Comparison of ENCODE assay signal across 22 cellular contexts in the genomic region with DNA sequence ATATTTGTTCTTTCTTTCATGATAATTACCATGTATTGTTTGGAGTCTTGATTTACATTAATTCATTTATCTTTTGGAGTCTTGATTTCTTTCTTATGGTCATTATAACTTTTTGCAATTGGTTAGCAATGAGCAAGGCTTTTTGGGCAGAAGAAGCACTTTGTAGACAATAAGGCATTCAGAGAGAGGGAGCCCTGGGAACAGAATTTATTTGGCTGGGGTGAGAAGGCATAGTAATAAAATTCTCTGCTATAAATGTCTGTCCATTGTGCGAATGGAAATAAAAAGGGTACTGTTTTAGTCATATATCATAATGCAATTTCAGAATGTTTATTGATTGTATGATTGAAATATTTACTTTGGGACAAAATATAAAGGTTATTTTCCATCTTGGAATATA.
DNase-seq lines count a peak whose midpoint lies in the region; ATAC-seq and TF ChIP-seq lines count a peak whose summit lies in the region.
"Had no signal": no experiment of that assay in that cellular context is flagged by ENCODE, and none has a peak within 500 bp of the region (broad histone marks: within the 10 kb centered on the region; RNA-seq: fewer than 3 reads in every experiment).

No MANE protein-coding gene starts in this region.

- H3K27me3 ChIP-seq in endodermal cell (ENCODE audit: control insufficient read depth, insufficient read depth, low read length, poor library complexity, severe bottlenecking) = no peaks in the 10 kb centered on the region
- H3K27me3 ChIP-seq: BLaER1 treated with 17β-estradiol and CSF1 and Interleukin-3, amounts not matched to agents 10 nM and 100 nM had no signal

- peaks cover 9% of the 10 kb centered on the region for H3K9me3 ChIP-seq in endodermal cell (ENCODE audit: control insufficient read depth, low read length)
- H3K9me3 ChIP-seq: A549; BLaER1 treated with 17β-estradiol and CSF1 and Interleukin-3, amounts not matched to agents 10 nM and 100 nM had no signal

- WGBS in endodermal cell (ENCODE audit: insufficient coverage in 1 of 2, insufficient read length in 1 of 2), 2 experiments = 100% methylated on average over 1 of the region's 1 CpG; no CpG with 5 or more reads in 1 of the 2 experiments

- no peak overlapping the region for H3K27ac ChIP-seq in endodermal cell (ENCODE audit: low read depth, low read length)
- H3K27ac ChIP-seq: 22Rv1; A549; BLaER1 treated with 17β-estradiol and CSF1 and Interleukin-3, amounts not matched to agents 10 nM and 100 nM; C4-2B had no signal

- H3K4me1 ChIP-seq in endodermal cell (ENCODE audit: control insufficient read depth, insufficient read depth, low read length) = peaks cover 10% of the 10 kb centered on the region
- H3K4me1 ChIP-seq: A549; BLaER1 treated with 17β-estradiol and CSF1 and Interleukin-3, amounts not matched to agents 10 nM and 100 nM had no signal

- H3K4me3 Mint-ChIP-seq in endodermal cell = no peak overlapping the region
- H3K4me3 Mint-ChIP-seq in activated naive CD4-positive, alpha-beta T cell treated with anti-CD3 and anti-CD28 coated beads, Interleukin-2, amount 10 ng/mL, durations not matched to agents 7 days and 5 days = no peak overlapping the region
- H3K4me3 Mint-ChIP-seq: B cell; CD4-positive, alpha-beta T cell; CD8-positive, alpha-beta T cell had no signal

- no peaks in the 10 kb centered on the region for H3K9me3 Mint-ChIP-seq in endodermal cell
- no peaks in the 10 kb centered on the region for H3K9me3 Mint-ChIP-seq in activated naive CD4-positive, alpha-beta T cell treated with anti-CD3 and anti-CD28 coated beads, Interleukin-2, amount 10 ng/mL, durations not matched to agents 7 days and 5 days
- H3K9me3 Mint-ChIP-seq: CD8-positive, alpha-beta T cell had no signal

- CTCF ChIA-PET in activated naive CD4-positive, alpha-beta T cell treated with anti-CD3 and anti-CD28 coated beads, Interleukin-2, amount 10 ng/mL, durations not matched to agents 7 days and 5 days (lab: Charles Lee) = no interaction called here

- TF ChIP-seq CTCF in endodermal cell (conservative IDR thresholded peaks at IDR 0.05) = no peak

- no peak overlapping the region for H3K27ac Mint-ChIP-seq in endodermal cell
- H3K27ac Mint-ChIP-seq in activated naive CD4-positive, alpha-beta T cell treated with anti-CD3 and anti-CD28 coated beads, Interleukin-2, amount 10 ng/mL, durations not matched to agents 7 days and 5 days = no peak overlapping the region
- H3K27ac Mint-ChIP-seq: B cell; CD4-positive, alpha-beta T cell; CD8-positive, alpha-beta T cell had no signal

- H3K4me1 Mint-ChIP-seq in endodermal cell = peaks cover 28% of the 10 kb centered on the region
- H3K4me1 Mint-ChIP-seq in activated naive CD4-positive, alpha-beta T cell treated with anti-CD3 and anti-CD28 coated beads, Interleukin-2, amount 10 ng/mL, durations not matched to agents 7 days and 5 days = no peaks in the 10 kb centered on the region
- H3K4me1 Mint-ChIP-seq: B cell had no signal

- H3K27me3 Mint-ChIP-seq in endodermal cell (ENCODE audit: insufficient read depth) = no peaks in the 10 kb centered on the region
- no peaks in the 10 kb centered on the region for H3K27me3 Mint-ChIP-seq in activated naive CD4-positive, alpha-beta T cell treated with anti-CD3 and anti-CD28 coated beads, Interleukin-2, amount 10 ng/mL, durations not matched to agents 7 days and 5 days
- H3K27me3 Mint-ChIP-seq: B cell had no signal

- no peak for ATAC-seq in HG03135 (IDR thresholded peaks at IDR 0.05; ENCODE audit: unreplicated experiment)
- ATAC-seq: A549; CD8-positive, alpha-beta T cell; GM12878 had no signal

- H3K36me3 Mint-ChIP-seq in endodermal cell (ENCODE audit: low read depth) = no peaks in the 10 kb centered on the region
- H3K36me3 Mint-ChIP-seq in activated naive CD4-positive, alpha-beta T cell treated with anti-CD3 and anti-CD28 coated beads, Interleukin-2, amount 10 ng/mL, durations not matched to agents 7 days and 5 days = no peaks in the 10 kb centered on the region
- H3K36me3 Mint-ChIP-seq: CD8-positive, alpha-beta T cell had no signal

- DNase-seq in COLO829 (ENCODE audit: low spot score) = peak; percentile 13
- DNase-seq in endodermal cell = no peak
- peak; percentile 23 for DNase-seq in medulla oblongata (ENCODE audit: extremely low spot score)
- no peak for DNase-seq in activated naive CD4-positive, alpha-beta T cell treated with anti-CD3 and anti-CD28 coated beads, Interleukin-2, amount 10 ng/mL, durations not matched to agents 7 days and 5 days
- DNase-seq: AML-193; CD4-positive, alpha-beta T cell; CD8-positive, alpha-beta T cell; COR-L47; DMS 273 treated with DMSO at 0.1 percent for 48 hours; DMS153; DMS53; DMS79; DND-41; EL; GDM1 had no signal

- H3K9ac ChIP-seq in endodermal cell (ENCODE audit: extremely low read depth, low read length, poor library complexity, severe bottlenecking) = no peak overlapping the region
- H3K9ac ChIP-seq: BLaER1 treated with 17β-estradiol and CSF1 and Interleukin-3, amounts not matched to agents 10 nM and 100 nM had no signal

- H3K4me3 ChIP-seq in endodermal cell (ENCODE audit: low read length) = peak overlapping the region; percentile 12
- H3K4me3 ChIP-seq: A549; BLaER1 treated with 17β-estradiol and CSF1 and Interleukin-3, amounts not matched to agents 10 nM and 100 nM; GM12878 had no signal

- no peaks in the 10 kb centered on the region for H3K36me3 ChIP-seq in endodermal cell (ENCODE audit: control insufficient read depth, insufficient read depth, low read length)
- H3K36me3 ChIP-seq: BLaER1 treated with 17β-estradiol and CSF1 and Interleukin-3, amounts not matched to agents 10 nM and 100 nM had no signal

Comparison
In these comparisons a context has a peak if more than half of its experiments do, and no peak if none do; other contexts are left out.
1. DNase-seq: peak in COLO829 (single experiment) and medulla oblongata (single experiment); none in endodermal cell (single experiment) and activated naive CD4-positive, alpha-beta T cell treated with anti-CD3 and anti-CD28 coated beads, Interleukin-2, amount 10 ng/mL, durations not matched to agents 7 days and 5 days (single experiment).